ENCODE assay signal across 8 cellular contexts in genomic region chr5:173616577-173617118, GRCh38. TPM values are rescaled to one million over a fixed set of nuclear protein-coding genes. Genes with fewer than 3 reads are reported as not detected.
A peak's percentile ranks its signal among the peaks of the same experiment; 100 is the strongest.
DNase-seq lines count a peak whose midpoint lies in the region; ATAC-seq, FAIRE-seq and TF ChIP-seq lines count a peak whose summit lies in the region.

Gene BOD1 (minus strand): TSS chr5:173616650. CDS start chr5:173616436, 214 bp downstream.

- H3K27ac ChIP-seq in HUES48 (ENCODE audit: low read depth, low read length) = peak within 1 kb of the TSS; percentile 95
- peak within 1 kb of the TSS; percentile 76 for H3K27ac ChIP-seq in H1 (ENCODE audit: low read depth, low read length)

- no peak within 1 kb of the TSS for H2BK120ac ChIP-seq in H1 (replicated peaks; ENCODE audit: low read depth, low read length)

- peaks cover 40 to 45% of the 10 kb centered on the region in 2 experiments for H3K79me2 ChIP-seq in H1 (ENCODE audit: control insufficient read depth in 1 of 2, insufficient read depth in 2 of 2, low read length in 2 of 2)

- 9% methylated on average over 29 of the region's 37 CpGs; no CpG with 5 or more reads in 1 of the 2 experiments for WGBS in H1 (ENCODE audit: extremely low coverage in 1 of 2, insufficient coverage in 1 of 2, insufficient read length in 1 of 2, insufficient replicate concordance in 2 of 2, low coverage in 1 of 2, low lambda C conversion rate in 2 of 2, missing lambda C conversion rate in 1 of 2), 2 experiments

- H2BK20ac ChIP-seq in H1 (ENCODE audit: low read length) = no peak within 1 kb of the TSS

- peaks cover 15 to 25% of the 10 kb centered on the region in 2 experiments for H4K20me1 ChIP-seq in H1 (replicated peaks in 1 of 2; ENCODE audit: control insufficient read depth in 1 of 2, insufficient read depth in 2 of 2, low read length in 2 of 2)

- H3K9ac ChIP-seq in HUES48 (ENCODE audit: low read depth, low read length) (peak within 1 kb of the TSS; percentile 93), NT2/D1 (ENCODE audit: insufficient read length, low read depth) (peak within 1 kb of the TSS; percentile 86), H1 (replicated peaks in 1 of 4; ENCODE audit: extremely low read depth in 1 of 4, low read depth in 3 of 4, low read length in 3 of 4) (peak within 1 kb of the TSS; percentile 84 to 95 (median 86))

- H2BK12ac ChIP-seq in H1 (ENCODE audit: low read depth, low read length) = no peak within 1 kb of the TSS; the same call in none of the 2 replicates

- TF ChIP-seq CTCF in H1 (IDR thresholded peaks at IDR 0.05; ENCODE audit: control extremely low read depth in 1 of 3, insufficient read depth in 1 of 3, low read depth in 1 of 3, low read length in 3 of 3) = no peak

- H2AK5ac ChIP-seq in H1 (ENCODE audit: low read depth, low read length) = no peak within 1 kb of the TSS

- no peak for TF ChIP-seq RAD21 in H1 (IDR thresholded peaks at IDR 0.05 in 1 of 2, conservative IDR thresholded peaks at IDR 0.05 in 1 of 2; ENCODE audit: low read depth in 2 of 2, low read length in 2 of 2)

- no peak within 1 kb of the TSS for H3K23ac ChIP-seq in H1 (ENCODE audit: insufficient read length)

- peak within 1 kb of the TSS; percentile 94 for H4K5ac ChIP-seq in H1 (ENCODE audit: insufficient read length, low read depth, low read length)

- no peaks in the 10 kb centered on the region for H3K9me3 Mint-ChIP-seq in activated CD8-positive, alpha-beta memory T cell treated with anti-CD3 and anti-CD28 coated beads, Interleukin-2, amount 10 ng/mL, durations not matched to agents 7 days and 5 days (ENCODE audit: low read depth)
- no peaks in the 10 kb centered on the region for H3K9me3 Mint-ChIP-seq in memory B cell

- H2AFZ ChIP-seq in H1 (ENCODE audit: low read length) = no peak within 1 kb of the TSS

- ATAC-seq in GM21423 (IDR thresholded peaks at IDR 0.05; ENCODE audit: unreplicated experiment) (peak; percentile 96), memory B cell (ENCODE audit: low read depth) (peak; percentile 89)
- ATAC-seq in activated CD8-positive, alpha-beta memory T cell treated with anti-CD3 and anti-CD28 coated beads, Interleukin-2, amount 10 ng/mL, durations not matched to agents 7 days and 5 days = peak; percentile 97

- H4K91ac ChIP-seq in H1 (replicated peaks; ENCODE audit: insufficient read length, low read length) = peak within 1 kb of the TSS; percentile 76

- H3K27ac Mint-ChIP-seq in activated CD8-positive, alpha-beta memory T cell treated with anti-CD3 and anti-CD28 coated beads, Interleukin-2, amount 10 ng/mL, durations not matched to agents 7 days and 5 days = peak within 1 kb of the TSS; percentile 84
- peak within 1 kb of the TSS; percentile 92 for H3K27ac Mint-ChIP-seq in memory B cell

- no peak for FAIRE-seq in H1 (lab: Jason Lieb, UNC)

- H3K9me3 ChIP-seq in HUES48 (ENCODE audit: control insufficient read depth, insufficient read depth, low read length) = no peaks in the 10 kb centered on the region
- H3K9me3 ChIP-seq in NT2/D1 (ENCODE audit: insufficient read depth, low read length) = no peaks in the 10 kb centered on the region
- no peaks in the 10 kb centered on the region for H3K9me3 ChIP-seq in H1 (ENCODE audit: insufficient read depth in 2 of 2, low read depth in 1 of 2, low read length in 1 of 2)

- H3K4me3 Mint-ChIP-seq in activated CD8-positive, alpha-beta memory T cell treated with anti-CD3 and anti-CD28 coated beads, Interleukin-2, amount 10 ng/mL, durations not matched to agents 7 days and 5 days = peak within 1 kb of the TSS; percentile 86
- H3K4me3 Mint-ChIP-seq in memory B cell = peak within 1 kb of the TSS; percentile 95

- POLR2A ChIA-PET in H1 (lab: Charles Lee; ENCODE audit: partially characterized antibody) = interaction anchor here (0.7 to 2.9 kb wide), 11 partner anchors 11 to 358 kb away, joined by 3 to 25 read pairs (median 4); partner anchors contain the start of gene STC2

- H3K4me3 ChIP-seq in HUES48 (ENCODE audit: low read depth, low read length) = peak within 1 kb of the TSS; percentile 99
- peak within 1 kb of the TSS; percentile 75 for H3K4me3 ChIP-seq in NT2/D1 (ENCODE audit: insufficient read length, low read depth)
- peak within 1 kb of the TSS; percentile 82 to 95 (median 86) for H3K4me3 ChIP-seq in H1 (ENCODE audit: extremely low read depth in 1 of 4, insufficient read depth in 2 of 4, low read depth in 3 of 4, low read length in 4 of 4)

- peak within 1 kb of the TSS; percentile 59 for H3K56ac ChIP-seq in H1 (replicated peaks; ENCODE audit: insufficient read length, low read depth, low read length)

- DNase-seq in COR-L47 (lab: John Stamatoyannopoulos, UW) (peak; percentile 99), NT2/D1 (ENCODE audit: low read depth, low spot score) (peak; percentile 90), H1 (ENCODE audit: low read depth in 1 of 2, low spot score in 2 of 2) (peak; percentile 89 to 92), memory B cell (ENCODE audit: low spot score in 2 of 2) (peak; percentile 88 to 94)
- peak; percentile 98 for DNase-seq in activated CD8-positive, alpha-beta memory T cell treated with anti-CD3 and anti-CD28 coated beads, Interleukin-2, amount 10 ng/mL, durations not matched to agents 7 days and 5 days
- peak; percentile 94 for DNase-seq in stimulated activated CD8-positive, alpha-beta memory T cell treated with anti-CD3 and anti-CD28 coated beads, Interleukin-12 subunit alpha, Interleukin-12 subunit beta, amount 100 ng/mL, for 1 hour (ENCODE audit: low read depth)

- H3K79me1 ChIP-seq in H1 (ENCODE audit: low read depth, low read length) = peaks cover 20% of the 10 kb centered on the region

- H3K36me3 ChIP-seq in HUES48 (ENCODE audit: control insufficient read depth, insufficient read depth, low read length) = peaks cover 27% of the 10 kb centered on the region
- H3K36me3 ChIP-seq in NT2/D1 (ENCODE audit: insufficient read depth, insufficient read length, low read length) = peaks cover 30% of the 10 kb centered on the region
- H3K36me3 ChIP-seq in H1 (ENCODE audit: control insufficient read depth in 2 of 4, insufficient read depth in 4 of 4, low read length in 3 of 4) = peaks cover 3 to 20% (median 12%) of the 10 kb centered on the region in 4 experiments; a peak in 6 of 8 replicates

- no peaks in the 10 kb centered on the region for H3K27me3 Mint-ChIP-seq in activated CD8-positive, alpha-beta memory T cell treated with anti-CD3 and anti-CD28 coated beads, Interleukin-2, amount 10 ng/mL, durations not matched to agents 7 days and 5 days
- H3K27me3 Mint-ChIP-seq in memory B cell = no peaks in the 10 kb centered on the region

- TF ChIP-seq EP300 in H1 (IDR thresholded peaks at IDR 0.05; ENCODE audit: borderline replicate concordance in 1 of 2, low read depth in 2 of 2, low read length in 2 of 2) = no peak

- CTCF ChIA-PET in activated CD8-positive, alpha-beta memory T cell treated with anti-CD3 and anti-CD28 coated beads, Interleukin-2, amount 10 ng/mL, durations not matched to agents 7 days and 5 days (lab: Charles Lee) = interaction anchor here (0.9 to 5.7 kb wide), 18 partner anchors 13 to 695 kb away, joined by 3 to 74 read pairs (median 4); partner anchors contain the start of genes CPEB4 and RPL26L1
- CTCF ChIA-PET in H1 (lab: Charles Lee; ENCODE audit: partially characterized antibody) = interaction anchor here (0.7 to 4.0 kb wide), 28 partner anchors 10 to 707 kb away, joined by 3 to 26 read pairs (median 4); no protein-coding TSS in a partner anchor

- no peak within 1 kb of the TSS; the same call in 1 of the 2 replicates for H2BK5ac ChIP-seq in H1 (ENCODE audit: low read depth, low read length)

- no peak within 1 kb of the TSS; the same call in 1 of the 2 replicates for H3K18ac ChIP-seq in H1 (ENCODE audit: extremely low read depth, low read length)

- H3K4ac ChIP-seq in H1 (replicated peaks; ENCODE audit: insufficient read length, low read depth, low read length) = no peak within 1 kb of the TSS

- H2BK15ac ChIP-seq in H1 (ENCODE audit: low read length) = no peak within 1 kb of the TSS

- H3K14ac ChIP-seq in H1 (ENCODE audit: insufficient read length) = no peak within 1 kb of the TSS

- peaks cover 30% of the 10 kb centered on the region for H3K4me1 Mint-ChIP-seq in activated CD8-positive, alpha-beta memory T cell treated with anti-CD3 and anti-CD28 coated beads, Interleukin-2, amount 10 ng/mL, durations not matched to agents 7 days and 5 days
- H3K4me1 Mint-ChIP-seq in memory B cell = peaks cover 13% of the 10 kb centered on the region

- H3K4me1 ChIP-seq in HUES48 (ENCODE audit: control insufficient read depth, insufficient read depth, low read length) = peaks cover 27% of the 10 kb centered on the region
- peaks cover 2% of the 10 kb centered on the region for H3K4me1 ChIP-seq in NT2/D1 (ENCODE audit: insufficient read depth, insufficient read length)
- H3K4me1 ChIP-seq in H1 (replicated peaks in 1 of 4; ENCODE audit: control insufficient read depth in 3 of 4, insufficient read depth in 4 of 4, low read length in 3 of 4) = peaks cover 2 to 14% (median 11%) of the 10 kb centered on the region in 4 experiments; a peak in 4 of 7 replicates

- TF ChIP-seq POLR2A in H1 (IDR thresholded peaks at IDR 0.05; ENCODE audit: control extremely low read depth in 1 of 2, low read depth in 2 of 2, low read length in 2 of 2) = no peak

- H3K36me3 Mint-ChIP-seq in activated CD8-positive, alpha-beta memory T cell treated with anti-CD3 and anti-CD28 coated beads, Interleukin-2, amount 10 ng/mL, durations not matched to agents 7 days and 5 days = peaks cover 7% of the 10 kb centered on the region
- peaks cover 4% of the 10 kb centered on the region for H3K36me3 Mint-ChIP-seq in memory B cell

- peak within 1 kb of the TSS; percentile 80 to 86 for H3K4me2 ChIP-seq in H1 (ENCODE audit: insufficient read depth in 1 of 2, low read depth in 2 of 2, low read length in 2 of 2)

- peaks cover 11% of the 10 kb centered on the region for H3K23me2 ChIP-seq in H1 (ENCODE audit: low read depth, low read length)

- H3K27me3 ChIP-seq in HUES48 (ENCODE audit: control insufficient read depth, insufficient read depth, low read length) (no peaks in the 10 kb centered on the region), NT2/D1 (ENCODE audit: insufficient read depth, insufficient read length) (no peaks in the 10 kb centered on the region), H1 (replicated peaks in 1 of 4; ENCODE audit: control insufficient read depth in 3 of 4, extremely low read depth in 1 of 4, insufficient read depth in 3 of 4, low read length in 3 of 4) (no peaks in the 10 kb centered on the region)

- peak within 1 kb of the TSS; percentile 96 for H4K8ac ChIP-seq in H1 (ENCODE audit: extremely low read depth, insufficient read depth, low read length)

RNA-seq across cellular contexts. Expression of gene BOD1, which starts in this region (rescaled TPM):
- 10 to 100 TPM; 15.5 to 18.5 TPM for total RNA-seq in activated CD8-positive, alpha-beta memory T cell treated with anti-CD3 and anti-CD28 coated beads, Interleukin-2, amount 10 ng/mL, durations not matched to agents 7 days and 5 days
- 143 and 149 TPM in 2 replicates for total RNA-seq in H1 (2021; fragmentation: NEBNext Ultra II Directional; extraction: Animal tissue kit (Norgen Biotek cat#: 25700))
- polyA plus RNA-seq in H1 (2011; rRNA removed) = 83.1 and 107 TPM in 2 replicates
- 127 TPM for polyA plus RNA-seq in H1 (2011; cell fraction: cytosol; rRNA removed)
- 58.0 TPM for polyA plus RNA-seq in H1 (2011; cell fraction: nucleus; rRNA removed)
- polyA plus RNA-seq in H1 (2012, experiment 1 of 2) = 133 to 170 TPM (median 136 TPM) in 4 replicates
- polyA plus RNA-seq in H1 (2012, experiment 2 of 2) = 111 TPM
- 117 TPM for polyA plus RNA-seq in H1 (2013, experiment 1 of 2)
- 117 TPM for polyA plus RNA-seq in H1 (2013, experiment 2 of 2)
- 114 and 131 TPM in 2 replicates for polyA minus RNA-seq in H1 (2011; rRNA and poly(A)+ RNA removed)
- 68.5 TPM for polyA minus RNA-seq in H1 (2011; cell fraction: cytosol; rRNA and poly(A)+ RNA removed)
- 60.4 TPM for polyA minus RNA-seq in H1 (2011; cell fraction: nucleus; rRNA and poly(A)+ RNA removed)

Comparison
In these comparisons a context has a peak if more than half of its experiments do, and no peak if none do; other contexts are left out.
1. Peak in every context shown above with its lines: DNase-seq, ATAC-seq, H3K4me3 ChIP-seq and H3K27ac ChIP-seq.